In the genomic region with DNA sequence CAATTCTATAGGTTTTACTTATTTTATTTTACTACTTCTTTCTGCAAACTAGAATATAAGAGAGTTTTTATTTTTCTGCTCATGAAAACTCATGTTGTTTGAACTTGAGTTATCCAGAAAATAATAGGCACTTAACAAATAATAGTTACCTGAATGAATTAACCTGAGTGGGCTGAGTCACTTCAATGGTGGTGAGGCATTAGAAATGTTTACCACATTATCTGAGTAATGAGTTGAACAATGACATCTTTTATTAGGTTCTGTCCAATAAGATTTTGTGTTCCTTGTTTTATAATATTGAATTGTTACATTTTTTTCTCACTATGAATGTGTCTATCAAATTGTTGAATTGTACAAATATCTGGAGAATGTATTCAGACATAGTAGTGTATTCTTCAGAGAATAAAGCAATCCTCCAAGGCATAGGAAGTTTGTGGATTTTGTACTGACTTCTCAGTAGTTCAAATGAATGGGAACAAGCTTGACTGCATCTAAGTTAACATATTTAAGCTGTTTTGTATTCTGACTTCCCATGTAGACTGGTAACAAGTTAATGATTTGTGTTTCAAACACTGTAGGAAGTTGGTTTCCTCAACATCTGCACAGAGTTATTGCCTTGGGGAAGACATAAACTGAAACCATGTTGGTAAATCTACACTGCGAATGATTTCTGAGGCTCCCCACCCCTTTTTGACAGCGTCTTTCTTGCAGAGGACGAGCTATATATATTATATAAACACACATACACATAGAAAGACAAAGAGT, we compare ENCODE assay signal across 2 cellular contexts.
TF ChIP-seq lines count a peak whose summit lies in the region.

No MANE protein-coding gene starts in this region.

TF ChIP-seq in GM12878, 131 proteins besides CTCF, POLR2A, EP300 and RAD21 (continued from another document):
- TF ChIP-seq, protein P1, sequence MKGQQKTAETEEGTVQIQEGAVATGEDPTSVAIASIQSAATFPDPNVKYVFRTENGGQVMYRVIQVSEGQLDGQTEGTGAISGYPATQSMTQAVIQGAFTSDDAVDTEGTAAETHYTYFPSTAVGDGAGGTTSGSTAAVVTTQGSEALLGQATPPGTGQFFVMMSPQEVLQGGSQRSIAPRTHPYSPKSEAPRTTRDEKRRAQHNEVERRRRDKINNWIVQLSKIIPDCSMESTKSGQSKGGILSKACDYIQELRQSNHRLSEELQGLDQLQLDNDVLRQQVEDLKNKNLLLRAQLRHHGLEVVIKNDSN (IDR thresholded peaks at IDR 0.05; ENCODE audit: borderline replicate concordance, extremely low read length, insufficient read depth, low read depth, low read length) = no peak
- TF ChIP-seq JUND (IDR thresholded peaks at IDR 0.05; ENCODE audit: low read depth, low read length) (no peak), FOS (IDR thresholded peaks at IDR 0.05; ENCODE audit: borderline replicate concordance, extremely low read depth, insufficient read length) (no peak), BRCA1 (IDR thresholded peaks at IDR 0.05; ENCODE audit: low read depth, low read length) (no peak), NFYA (IDR thresholded peaks at IDR 0.05; ENCODE audit: borderline replicate concordance, low read depth, low read length) (no peak)
- TF ChIP-seq, protein P2, sequence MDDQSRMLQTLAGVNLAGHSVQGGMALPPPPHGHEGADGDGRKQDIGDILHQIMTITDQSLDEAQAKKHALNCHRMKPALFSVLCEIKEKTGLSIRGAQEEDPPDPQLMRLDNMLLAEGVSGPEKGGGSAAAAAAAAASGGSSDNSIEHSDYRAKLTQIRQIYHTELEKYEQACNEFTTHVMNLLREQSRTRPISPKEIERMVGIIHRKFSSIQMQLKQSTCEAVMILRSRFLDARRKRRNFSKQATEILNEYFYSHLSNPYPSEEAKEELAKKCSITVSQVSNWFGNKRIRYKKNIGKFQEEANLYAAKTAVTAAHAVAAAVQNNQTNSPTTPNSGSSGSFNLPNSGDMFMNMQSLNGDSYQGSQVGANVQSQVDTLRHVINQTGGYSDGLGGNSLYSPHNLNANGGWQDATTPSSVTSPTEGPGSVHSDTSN (IDR thresholded peaks at IDR 0.05; ENCODE audit: insufficient replicate concordance, low read depth, low read length) = no peak
TF ChIP-seq in GM12878: peak in this region for 0.

TF ChIP-seq in SK-N-SH treated with all-trans-retinoic acid at 6 μM for 48 hours, 23 proteins besides CTCF, POLR2A, EP300 and RAD21 (continued from another document):
- TF ChIP-seq, protein P3, sequence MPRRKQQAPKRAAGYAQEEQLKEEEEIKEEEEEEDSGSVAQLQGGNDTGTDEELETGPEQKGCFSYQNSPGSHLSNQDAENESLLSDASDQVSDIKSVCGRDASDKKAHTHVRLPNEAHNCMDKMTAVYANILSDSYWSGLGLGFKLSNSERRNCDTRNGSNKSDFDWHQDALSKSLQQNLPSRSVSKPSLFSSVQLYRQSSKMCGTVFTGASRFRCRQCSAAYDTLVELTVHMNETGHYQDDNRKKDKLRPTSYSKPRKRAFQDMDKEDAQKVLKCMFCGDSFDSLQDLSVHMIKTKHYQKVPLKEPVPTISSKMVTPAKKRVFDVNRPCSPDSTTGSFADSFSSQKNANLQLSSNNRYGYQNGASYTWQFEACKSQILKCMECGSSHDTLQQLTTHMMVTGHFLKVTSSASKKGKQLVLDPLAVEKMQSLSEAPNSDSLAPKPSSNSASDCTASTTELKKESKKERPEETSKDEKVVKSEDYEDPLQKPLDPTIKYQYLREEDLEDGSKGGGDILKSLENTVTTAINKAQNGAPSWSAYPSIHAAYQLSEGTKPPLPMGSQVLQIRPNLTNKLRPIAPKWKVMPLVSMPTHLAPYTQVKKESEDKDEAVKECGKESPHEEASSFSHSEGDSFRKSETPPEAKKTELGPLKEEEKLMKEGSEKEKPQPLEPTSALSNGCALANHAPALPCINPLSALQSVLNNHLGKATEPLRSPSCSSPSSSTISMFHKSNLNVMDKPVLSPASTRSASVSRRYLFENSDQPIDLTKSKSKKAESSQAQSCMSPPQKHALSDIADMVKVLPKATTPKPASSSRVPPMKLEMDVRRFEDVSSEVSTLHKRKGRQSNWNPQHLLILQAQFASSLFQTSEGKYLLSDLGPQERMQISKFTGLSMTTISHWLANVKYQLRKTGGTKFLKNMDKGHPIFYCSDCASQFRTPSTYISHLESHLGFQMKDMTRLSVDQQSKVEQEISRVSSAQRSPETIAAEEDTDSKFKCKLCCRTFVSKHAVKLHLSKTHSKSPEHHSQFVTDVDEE (CRISPR knock-in tag; IDR thresholded peaks at IDR 0.05) = no peak
- TF ChIP-seq ARNTL (CRISPR knock-in tag; IDR thresholded peaks at IDR 0.05; ENCODE audit: borderline replicate concordance, low read depth) (no peak), SNAI2 (CRISPR knock-in tag; IDR thresholded peaks at IDR 0.05) (no peak), GLIS3 (CRISPR knock-in tag; IDR thresholded peaks at IDR 0.05) (no peak), CSDC2 (CRISPR knock-in tag; IDR thresholded peaks at IDR 0.05) (no peak), BACH2 (CRISPR knock-in tag; IDR thresholded peaks at IDR 0.05; ENCODE audit: borderline replicate concordance) (no peak), ZFP3 (CRISPR knock-in tag; IDR thresholded peaks at IDR 0.05) (no peak), ISL1 (CRISPR knock-in tag; IDR thresholded peaks at IDR 0.05) (no peak), ZC3H10 (CRISPR knock-in tag; IDR thresholded peaks at IDR 0.05) (no peak), TOX (CRISPR knock-in tag; IDR thresholded peaks at IDR 0.05; ENCODE audit: borderline replicate concordance) (no peak)
- TF ChIP-seq, protein P4, sequence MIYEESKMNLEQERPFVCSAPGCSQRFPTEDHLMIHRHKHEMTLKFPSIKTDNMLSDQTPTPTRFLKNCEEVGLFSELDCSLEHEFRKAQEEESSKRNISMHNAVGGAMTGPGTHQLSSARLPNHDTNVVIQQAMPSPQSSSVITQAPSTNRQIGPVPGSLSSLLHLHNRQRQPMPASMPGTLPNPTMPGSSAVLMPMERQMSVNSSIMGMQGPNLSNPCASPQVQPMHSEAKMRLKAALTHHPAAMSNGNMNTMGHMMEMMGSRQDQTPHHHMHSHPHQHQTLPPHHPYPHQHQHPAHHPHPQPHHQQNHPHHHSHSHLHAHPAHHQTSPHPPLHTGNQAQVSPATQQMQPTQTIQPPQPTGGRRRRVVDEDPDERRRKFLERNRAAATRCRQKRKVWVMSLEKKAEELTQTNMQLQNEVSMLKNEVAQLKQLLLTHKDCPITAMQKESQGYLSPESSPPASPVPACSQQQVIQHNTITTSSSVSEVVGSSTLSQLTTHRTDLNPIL (CRISPR knock-in tag; IDR thresholded peaks at IDR 0.05; ENCODE audit: low read depth) = no peak
- TF ChIP-seq, protein P5, sequence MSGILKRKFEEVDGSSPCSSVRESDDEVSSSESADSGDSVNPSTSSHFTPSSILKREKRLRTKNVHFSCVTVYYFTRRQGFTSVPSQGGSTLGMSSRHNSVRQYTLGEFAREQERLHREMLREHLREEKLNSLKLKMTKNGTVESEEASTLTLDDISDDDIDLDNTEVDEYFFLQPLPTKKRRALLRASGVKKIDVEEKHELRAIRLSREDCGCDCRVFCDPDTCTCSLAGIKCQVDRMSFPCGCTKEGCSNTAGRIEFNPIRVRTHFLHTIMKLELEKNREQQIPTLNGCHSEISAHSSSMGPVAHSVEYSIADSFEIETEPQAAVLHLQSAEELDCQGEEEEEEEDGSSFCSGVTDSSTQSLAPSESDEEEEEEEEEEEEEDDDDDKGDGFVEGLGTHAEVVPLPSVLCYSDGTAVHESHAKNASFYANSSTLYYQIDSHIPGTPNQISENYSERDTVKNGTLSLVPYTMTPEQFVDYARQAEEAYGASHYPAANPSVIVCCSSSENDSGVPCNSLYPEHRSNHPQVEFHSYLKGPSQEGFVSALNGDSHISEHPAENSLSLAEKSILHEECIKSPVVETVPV (CRISPR knock-in tag; IDR thresholded peaks at IDR 0.05) = no peak
